In the genomic region with DNA sequence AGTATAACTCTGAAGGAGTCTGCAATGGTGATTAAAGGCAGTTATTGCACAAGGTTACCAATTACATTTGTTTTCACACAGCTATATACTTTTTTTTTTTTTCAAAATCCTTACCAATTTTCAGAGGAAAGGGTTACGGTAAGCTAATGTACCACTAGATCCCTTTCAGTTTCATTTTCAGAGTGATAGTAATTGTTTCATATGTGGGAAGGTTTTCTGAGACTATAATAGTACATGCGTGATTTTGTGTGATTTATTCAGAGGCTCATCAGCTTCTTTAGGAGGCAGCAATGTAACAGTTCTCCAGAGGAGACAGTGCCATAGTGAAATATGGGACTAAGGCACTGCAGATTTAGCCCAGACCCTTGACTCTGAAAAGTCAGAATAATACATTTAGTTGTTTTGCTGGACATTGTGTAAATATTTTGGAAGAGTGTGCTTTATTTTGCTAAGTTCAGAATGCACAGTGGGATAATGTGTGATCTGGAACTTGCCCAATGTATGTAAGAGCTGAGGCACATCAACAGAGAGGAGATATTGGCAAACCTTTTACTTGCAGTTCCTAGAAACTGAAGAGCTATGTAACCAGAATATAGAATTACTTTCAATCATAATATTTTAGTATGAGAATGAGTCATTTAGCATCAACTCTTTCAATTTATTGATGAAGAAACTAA, we compare ENCODE assay signal across 8 cellular contexts.
DNase-seq lines count a peak whose midpoint lies in the region; ATAC-seq and TF ChIP-seq lines count a peak whose summit lies in the region.

No MANE protein-coding gene starts in this region.

- H3K4me1 ChIP-seq in BLaER1, result peaks cover 15% of the 10 kb centered on the region; the same call in 1 of the 2 replicates
- no peaks in the 10 kb centered on the region for H3K4me1 ChIP-seq in effector memory CD4-positive, alpha-beta T cell (ENCODE audit: control insufficient read depth, insufficient read depth, low read length, poor library complexity, severe bottlenecking)
- H3K4me1 ChIP-seq in GM23338 (ENCODE audit: insufficient read depth), result no peaks in the 10 kb centered on the region; the same call in 1 of the 2 replicates

- H3K9me3 ChIP-seq in BLaER1, result no peaks in the 10 kb centered on the region
- no peaks in the 10 kb centered on the region for H3K9me3 ChIP-seq in effector memory CD4-positive, alpha-beta T cell (ENCODE audit: control insufficient read depth, low read length)

- H3K4me2 ChIP-seq in BLaER1 (peak overlapping the region; percentile 65), GM23338 (no peak overlapping the region)

- H3K27ac Mint-ChIP-seq in GM23338, result no peak overlapping the region

- no peak for TF ChIP-seq CTCF in GM23338 (conservative IDR thresholded peaks at IDR 0.05; ENCODE audit: low read depth in 2 of 2)

- no peaks in the 10 kb centered on the region for H3K9me3 Mint-ChIP-seq in GM23338

- H3K27ac ChIP-seq in BLaER1, result no peak overlapping the region; the same call in 1 of the 2 replicates
- H3K27ac ChIP-seq in effector memory CD4-positive, alpha-beta T cell (ENCODE audit: insufficient read depth, low read length, poor library complexity, severe bottlenecking), result no peak overlapping the region
- no peak overlapping the region for H3K27ac ChIP-seq in GM23338 (ENCODE audit: low read depth)

- H3K4me3 ChIP-seq in BLaER1, result peak overlapping the region; percentile 43
- H3K4me3 ChIP-seq in effector memory CD4-positive, alpha-beta T cell (ENCODE audit: insufficient read depth, low read depth, low read length, poor library complexity, severe bottlenecking), result peak overlapping the region; percentile 33
- H3K4me3 ChIP-seq in GM23338, result no peak overlapping the region

- no peaks in the 10 kb centered on the region for H3K79me2 ChIP-seq in GM23338 (replicated peaks; ENCODE audit: insufficient read depth)

- 0 out of 2 replicates have a peak overlapping the region, but pooled peaks have one; percentile 13 for H3K9ac ChIP-seq in BLaER1

- H3K27me3 ChIP-seq in BLaER1 (no peaks in the 10 kb centered on the region), GM23338 (ENCODE audit: insufficient read depth) (no peaks in the 10 kb centered on the region)
- no peaks in the 10 kb centered on the region for H3K27me3 ChIP-seq in effector memory CD4-positive, alpha-beta T cell (replicated peaks; ENCODE audit: control insufficient read depth, insufficient read depth, low read length, poor library complexity, severe bottlenecking)

- H4K20me1 ChIP-seq in BLaER1, result no peaks in the 10 kb centered on the region
- no peaks in the 10 kb centered on the region for H4K20me1 ChIP-seq in GM23338 (replicated peaks; ENCODE audit: insufficient read depth)

- H3K36me3 ChIP-seq in BLaER1, result no peaks in the 10 kb centered on the region
- H3K36me3 ChIP-seq in effector memory CD4-positive, alpha-beta T cell (ENCODE audit: control insufficient read depth, insufficient read depth, low read length), result no peaks in the 10 kb centered on the region
- H3K36me3 ChIP-seq in GM23338 (ENCODE audit: insufficient read depth), result no peaks in the 10 kb centered on the region

- ATAC-seq in GM19372 (IDR thresholded peaks at IDR 0.05; ENCODE audit: low read depth, unreplicated experiment), result peak; percentile 71
- peak; percentile 85 for ATAC-seq in HG03354 (IDR thresholded peaks at IDR 0.05; ENCODE audit: poor library complexity, severe bottlenecking, unreplicated experiment)
- ATAC-seq in GM23338, result no peak

- H3K4me1 Mint-ChIP-seq in GM23338, result peaks cover 11% of the 10 kb centered on the region

- H3K27me3 Mint-ChIP-seq in GM23338 (ENCODE audit: insufficient read depth, low read depth, poor library complexity), result no peaks in the 10 kb centered on the region

- peaks cover 6% of the 10 kb centered on the region; the same call in 1 of the 2 replicates for H3K9me2 ChIP-seq in GM23338 (ENCODE audit: insufficient read depth)

- H3K36me3 Mint-ChIP-seq in GM23338 (ENCODE audit: low read depth), result no peaks in the 10 kb centered on the region

- no peak overlapping the region for H2AFZ ChIP-seq in GM23338

- no peaks in the 10 kb centered on the region for H3F3A ChIP-seq in GM23338 (replicated peaks; ENCODE audit: low read depth)

- no peak overlapping the region for H3K4me3 Mint-ChIP-seq in GM23338

- DNase-seq in effector memory CD4-positive, alpha-beta T cell, result no peak
- DNase-seq in mesenteric fat pad (ENCODE audit: low spot score), result no peak
- no peak for DNase-seq in DMS153 (lab: John Stamatoyannopoulos, UW)
- no peak for DNase-seq in GM23338 (ENCODE audit: low spot score)
- DNase-seq in SHP77 (lab: John Stamatoyannopoulos, UW), result no peak

TF ChIP-seq in GM23338, 12 proteins besides CTCF, POLR2A, EP300 and RAD21:
- TF ChIP-seq, protein P1, sequence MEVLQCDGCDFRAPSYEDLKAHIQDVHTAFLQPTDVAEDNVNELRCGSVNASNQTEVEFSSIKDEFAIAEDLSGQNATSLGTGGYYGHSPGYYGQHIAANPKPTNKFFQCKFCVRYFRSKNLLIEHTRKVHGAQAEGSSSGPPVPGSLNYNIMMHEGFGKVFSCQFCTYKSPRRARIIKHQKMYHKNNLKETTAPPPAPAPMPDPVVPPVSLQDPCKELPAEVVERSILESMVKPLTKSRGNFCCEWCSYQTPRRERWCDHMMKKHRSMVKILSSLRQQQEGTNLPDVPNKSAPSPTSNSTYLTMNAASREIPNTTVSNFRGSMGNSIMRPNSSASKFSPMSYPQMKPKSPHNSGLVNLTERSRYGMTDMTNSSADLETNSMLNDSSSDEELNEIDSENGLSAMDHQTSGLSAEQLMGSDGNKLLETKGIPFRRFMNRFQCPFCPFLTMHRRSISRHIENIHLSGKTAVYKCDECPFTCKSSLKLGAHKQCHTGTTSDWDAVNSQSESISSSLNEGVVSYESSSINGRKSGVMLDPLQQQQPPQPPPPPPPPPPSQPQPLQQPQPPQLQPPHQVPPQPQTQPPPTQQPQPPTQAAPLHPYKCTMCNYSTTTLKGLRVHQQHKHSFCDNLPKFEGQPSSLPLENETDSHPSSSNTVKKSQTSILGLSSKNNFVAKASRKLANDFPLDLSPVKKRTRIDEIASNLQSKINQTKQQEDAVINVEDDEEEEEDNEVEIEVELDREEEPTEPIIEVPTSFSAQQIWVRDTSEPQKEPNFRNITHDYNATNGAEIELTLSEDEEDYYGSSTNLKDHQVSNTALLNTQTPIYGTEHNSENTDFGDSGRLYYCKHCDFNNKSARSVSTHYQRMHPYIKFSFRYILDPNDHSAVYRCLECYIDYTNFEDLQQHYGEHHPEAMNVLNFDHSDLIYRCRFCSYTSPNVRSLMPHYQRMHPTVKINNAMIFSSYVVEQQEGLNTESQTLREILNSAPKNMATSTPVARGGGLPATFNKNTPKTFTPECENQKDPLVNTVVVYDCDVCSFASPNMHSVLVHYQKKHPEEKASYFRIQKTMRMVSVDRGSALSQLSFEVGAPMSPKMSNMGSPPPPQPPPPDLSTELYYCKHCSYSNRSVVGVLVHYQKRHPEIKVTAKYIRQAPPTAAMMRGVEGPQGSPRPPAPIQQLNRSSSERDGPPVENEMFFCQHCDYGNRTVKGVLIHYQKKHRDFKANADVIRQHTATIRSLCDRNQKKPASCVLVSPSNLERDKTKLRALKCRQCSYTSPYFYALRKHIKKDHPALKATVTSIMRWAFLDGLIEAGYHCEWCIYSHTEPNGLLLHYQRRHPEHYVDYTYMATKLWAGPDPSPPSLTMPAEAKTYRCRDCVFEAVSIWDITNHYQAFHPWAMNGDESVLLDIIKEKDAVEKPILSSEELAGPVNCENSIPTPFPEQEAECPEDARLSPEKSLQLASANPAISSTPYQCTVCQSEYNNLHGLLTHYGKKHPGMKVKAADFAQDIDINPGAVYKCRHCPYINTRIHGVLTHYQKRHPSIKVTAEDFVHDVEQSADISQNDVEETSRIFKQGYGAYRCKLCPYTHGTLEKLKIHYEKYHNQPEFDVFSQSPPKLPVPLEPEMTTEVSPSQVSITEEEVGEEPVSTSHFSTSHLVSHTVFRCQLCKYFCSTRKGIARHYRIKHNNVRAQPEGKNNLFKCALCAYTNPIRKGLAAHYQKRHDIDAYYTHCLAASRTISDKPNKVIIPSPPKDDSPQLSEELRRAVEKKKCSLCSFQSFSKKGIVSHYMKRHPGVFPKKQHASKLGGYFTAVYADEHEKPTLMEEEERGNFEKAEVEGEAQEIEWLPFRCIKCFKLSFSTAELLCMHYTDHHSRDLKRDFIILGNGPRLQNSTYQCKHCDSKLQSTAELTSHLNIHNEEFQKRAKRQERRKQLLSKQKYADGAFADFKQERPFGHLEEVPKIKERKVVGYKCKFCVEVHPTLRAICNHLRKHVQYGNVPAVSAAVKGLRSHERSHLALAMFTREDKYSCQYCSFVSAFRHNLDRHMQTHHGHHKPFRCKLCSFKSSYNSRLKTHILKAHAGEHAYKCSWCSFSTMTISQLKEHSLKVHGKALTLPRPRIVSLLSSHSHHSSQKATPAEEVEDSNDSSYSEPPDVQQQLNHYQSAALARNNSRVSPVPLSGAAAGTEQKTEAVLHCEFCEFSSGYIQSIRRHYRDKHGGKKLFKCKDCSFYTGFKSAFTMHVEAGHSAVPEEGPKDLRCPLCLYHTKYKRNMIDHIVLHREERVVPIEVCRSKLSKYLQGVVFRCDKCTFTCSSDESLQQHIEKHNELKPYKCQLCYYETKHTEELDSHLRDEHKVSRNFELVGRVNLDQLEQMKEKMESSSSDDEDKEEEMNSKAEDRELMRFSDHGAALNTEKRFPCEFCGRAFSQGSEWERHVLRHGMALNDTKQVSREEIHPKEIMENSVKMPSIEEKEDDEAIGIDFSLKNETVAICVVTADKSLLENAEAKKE (CRISPR knock-in tag; IDR thresholded peaks at IDR 0.05), result no peak
TF ChIP-seq in GM23338: peak in this region for 0.
